Comparison of ENCODE assay signal across 8 cellular contexts in genomic region chr11:131668867-131669780, GRCh38.
DNase-seq lines count a peak whose midpoint lies in the region; ATAC-seq and TF ChIP-seq lines count a peak whose summit lies in the region.

No MANE protein-coding gene starts in this region.

- no peaks in the 10 kb centered on the region for H3K9me3 Mint-ChIP-seq in activated T-cell treated with anti-CD3 and anti-CD28 coated beads, Interleukin-2, amount 50 U/mL, for 24 hours

- peaks cover 6% of the 10 kb centered on the region for H3K4me1 Mint-ChIP-seq in activated T-cell treated with anti-CD3 and anti-CD28 coated beads, Interleukin-2, amount 50 U/mL, for 24 hours (ENCODE audit: low read depth)

- ATAC-seq in heart left ventricle: no peak

- TF ChIP-seq CTCF in heart left ventricle (IDR thresholded peaks at IDR 0.05): peak; percentile 27 to 64 (median 51)
- TF ChIP-seq CTCF in HFF-Myc (IDR thresholded peaks at IDR 0.05; ENCODE audit: low read depth, low read length, missing control alignments): peak; percentile 87
- TF ChIP-seq CTCF in right atrium auricular region (IDR thresholded peaks at IDR 0.05): peak; percentile 42 to 66

- no peak overlapping the region for H3K4me3 Mint-ChIP-seq in activated T-cell treated with anti-CD3 and anti-CD28 coated beads, Interleukin-2, amount 50 U/mL, for 24 hours

- H3K27me3 ChIP-seq in heart left ventricle (peaks cover 0 to 12% (median 0%) of the 10 kb centered on the region in 9 donors), right atrium auricular region (no peaks in the 10 kb centered on the region)

- H3K4me1 ChIP-seq in heart left ventricle: peaks cover 0 to 3% (median 0%) of the 10 kb centered on the region in 12 donors
- no peaks in the 10 kb centered on the region for H3K4me1 ChIP-seq in right atrium auricular region

- no peak for TF ChIP-seq POLR2A in heart left ventricle (IDR thresholded peaks at IDR 0.05)

- DNase-seq in heart left ventricle (peak in 1 of 5 donors; percentile 45), cardiac septum (ENCODE audit: low spot score) (no peak), HFF-Myc (ENCODE audit: extremely low read depth, low read depth) (no peak), NCI-H1048 (lab: John Stamatoyannopoulos, UW) (peak; percentile 18), right atrium auricular region (ENCODE audit: low spot score) (no peak), NCI-H2171 treated with DMSO at 0.1 percent for 48 hours (lab: John Stamatoyannopoulos, UW) (no peak)
- DNase-seq in activated T-cell treated with anti-CD3 and anti-CD28 coated beads, Interleukin-2, amount 50 U/mL, for 24 hours: peak; percentile 54
- peak; percentile 35 for DNase-seq in stimulated activated CD4-positive, alpha-beta T cell treated with anti-CD3 and anti-CD28 coated beads, Interleukin-4, amount 100 ng/mL, for 24 hours

- intact Hi-C loops in heart left ventricle (cut with DNase I) (loop anchor here in 1 of 10 donors (10.0 kb wide), 1 partner anchor 84 kb away; no protein-coding TSS in a partner anchor), cardiac septum (cut with DNase I) (no loop called here)

- no peaks in the 10 kb centered on the region for H3K36me3 ChIP-seq in heart left ventricle
- H3K36me3 ChIP-seq in right atrium auricular region: no peaks in the 10 kb centered on the region

- no peak overlapping the region for H3K27ac Mint-ChIP-seq in activated T-cell treated with anti-CD3 and anti-CD28 coated beads, Interleukin-2, amount 50 U/mL, for 24 hours

- H3K9me3 ChIP-seq in heart left ventricle (no peaks in the 10 kb centered on the region), right atrium auricular region (no peaks in the 10 kb centered on the region)

- 36 to 45% (median 42%) methylated on average over 11 of the region's 11 CpGs for WGBS in heart left ventricle, 4 donors

- H3K27ac ChIP-seq in heart left ventricle: no peak overlapping the region
- no peak overlapping the region for H3K27ac ChIP-seq in right atrium auricular region

- no peaks in the 10 kb centered on the region for H3K36me3 Mint-ChIP-seq in activated T-cell treated with anti-CD3 and anti-CD28 coated beads, Interleukin-2, amount 50 U/mL, for 24 hours (ENCODE audit: low read depth)

- H3K4me3 ChIP-seq in heart left ventricle: no peak overlapping the region
- H3K4me3 ChIP-seq in HFF-Myc (replicated peaks; ENCODE audit: low read depth, low read length): no peak overlapping the region
- no peak overlapping the region for H3K4me3 ChIP-seq in right atrium auricular region

- H3K27me3 Mint-ChIP-seq in activated T-cell treated with anti-CD3 and anti-CD28 coated beads, Interleukin-2, amount 50 U/mL, for 24 hours: no peaks in the 10 kb centered on the region

Comparison
In these comparisons a context has a peak if more than half of its experiments do, and no peak if none do; other contexts are left out.
1. DNase-seq: peak in NCI-H1048 (single experiment), activated T-cell treated with anti-CD3 and anti-CD28 coated beads, Interleukin-2, amount 50 U/mL, for 24 hours (single experiment) and stimulated activated CD4-positive, alpha-beta T cell treated with anti-CD3 and anti-CD28 coated beads, Interleukin-4, amount 100 ng/mL, for 24 hours (single experiment); none in cardiac septum (single experiment), HFF-Myc (single experiment), right atrium auricular region (single experiment) and NCI-H2171 treated with DMSO at 0.1 percent for 48 hours (single experiment).
2. Peak in every context shown above with its lines, with median percentiles within 50 percentile points of each other: CTCF ChIP-seq.